Comparison of ENCODE assay signal across 14 cellular contexts in genomic region chr22:40541300-40541699, GRCh38.
DNase-seq lines count a peak whose midpoint lies in the region; ATAC-seq and TF ChIP-seq lines count a peak whose summit lies in the region.
"Had no signal": no experiment of that assay in that cellular context is flagged by ENCODE, and none has a peak within 500 bp of the region (broad histone marks: within the 10 kb centered on the region; RNA-seq: fewer than 3 reads in every experiment).

No MANE protein-coding gene starts in this region.

- intact Hi-C loops in prostate gland (cut with DNase I) = no loop called here

- H3K4me1 Mint-ChIP-seq in activated T-helper 17 cell treated with anti-CD3 and anti-CD28 coated beads, Interleukin-2, amount 50 U/mL, for 72 hours = peaks cover 22% of the 10 kb centered on the region

- no peak for TF ChIP-seq POLR2A in prostate gland (IDR thresholded peaks at IDR 0.05)

- no peak overlapping the region for H3K4me3 Mint-ChIP-seq in activated T-helper 17 cell treated with anti-CD3 and anti-CD28 coated beads, Interleukin-2, amount 50 U/mL, for 72 hours

- H3K4me1 ChIP-seq in prostate gland (replicated peaks) = no peaks in the 10 kb centered on the region
- H3K4me1 ChIP-seq: parathyroid adenoma had no signal

- TF ChIP-seq CTCF in prostate gland (IDR thresholded peaks at IDR 0.05) = no peak

- H3K27ac ChIP-seq in prostate gland = no peak overlapping the region
- H3K27ac ChIP-seq: parathyroid adenoma had no signal

- H3K27me3 ChIP-seq in prostate gland (replicated peaks; ENCODE audit: insufficient read depth) = no peaks in the 10 kb centered on the region

- no peaks in the 10 kb centered on the region for H3K9me3 Mint-ChIP-seq in activated naive CD4-positive, alpha-beta T cell treated with anti-CD3 and anti-CD28 coated beads, Interleukin-2, amount 50 U/mL, for 72 hours
- H3K9me3 Mint-ChIP-seq in activated T-helper 17 cell treated with anti-CD3 and anti-CD28 coated beads, Interleukin-2, amount 50 U/mL, for 72 hours = no peaks in the 10 kb centered on the region

- 67% methylated on average over 2 of the region's 2 CpGs for whole genome bisulfite sequencing in prostate gland

- no peak overlapping the region for H3K4me3 ChIP-seq in prostate gland

- peak overlapping the region in 1 of 2 donors; percentile 66 for H3K27ac Mint-ChIP-seq in activated naive CD4-positive, alpha-beta T cell treated with anti-CD3 and anti-CD28 coated beads, Interleukin-2, amount 50 U/mL, for 72 hours
- peak overlapping the region; percentile 32 for H3K27ac Mint-ChIP-seq in activated T-helper 17 cell treated with anti-CD3 and anti-CD28 coated beads, Interleukin-2, amount 50 U/mL, for 72 hours

- no peaks in the 10 kb centered on the region for H3K27me3 Mint-ChIP-seq in activated T-helper 17 cell treated with anti-CD3 and anti-CD28 coated beads, Interleukin-2, amount 50 U/mL, for 72 hours

- POLR2A ChIA-PET in HEK293T (lab: Yijun Ruan, JAX) = interaction anchor here (1.8 kb wide), 1 partner anchor 110 kb away, joined by 6 read pairs; no protein-coding TSS in a partner anchor

- no peaks in the 10 kb centered on the region for H3K36me3 ChIP-seq in prostate gland

- ATAC-seq in activated naive CD4-positive, alpha-beta T cell treated with anti-CD3 and anti-CD28 coated beads, Interleukin-2, amount 50 U/mL, for 72 hours = peak; percentile 84 to 99
- peak; percentile 99 for ATAC-seq in activated T-helper 17 cell treated with anti-CD3 and anti-CD28 coated beads, Interleukin-2, amount 50 U/mL, for 72 hours (replicated peaks)
- peak; percentile 99 for ATAC-seq in stimulated activated naive CD8-positive, alpha-beta T cell treated with anti-CD3 and anti-CD28 coated beads, Interleukin-15, Interleukin-2, amounts not matched to agents 100 U/mL and 50 U/mL, for 24 hours

- CTCF ChIA-PET in HEK293T (lab: Yijun Ruan, JAX) = no interaction called here

- peaks cover 0 to 6% of the 10 kb centered on the region in 2 donors for H3K36me3 Mint-ChIP-seq in activated naive CD4-positive, alpha-beta T cell treated with anti-CD3 and anti-CD28 coated beads, Interleukin-2, amount 50 U/mL, for 72 hours
- H3K36me3 Mint-ChIP-seq in activated T-helper 17 cell treated with anti-CD3 and anti-CD28 coated beads, Interleukin-2, amount 50 U/mL, for 72 hours (ENCODE audit: low read depth) = peaks cover 7% of the 10 kb centered on the region

- H3K9me3 ChIP-seq in prostate gland = no peaks in the 10 kb centered on the region

- DNase-seq in activated naive CD4-positive, alpha-beta T cell treated with anti-CD3 and anti-CD28 coated beads, Interleukin-2, amount 50 U/mL, for 72 hours (ENCODE audit: low spot score in 2 of 2) = no peak
- no peak for DNase-seq in activated naive CD4-positive, alpha-beta T cell treated with Interleukin-2 at 50 U/mL for 16 hours
- DNase-seq in HEK293T (ENCODE audit: extremely low spot score) (peak; percentile 12), prostate gland (ENCODE audit: low spot score) (no peak), NCI-H446 treated with DMSO at 0.1 percent for 48 hours (lab: John Stamatoyannopoulos, UW) (no peak)
- no peak for DNase-seq in stimulated activated naive CD8-positive, alpha-beta T cell treated with anti-CD3 and anti-CD28 coated beads, Interleukin-15, Interleukin-2, amounts not matched to agents 100 U/mL and 50 U/mL, for 24 hours
- no peak for DNase-seq in central memory CD4-positive, alpha-beta T cell
- DNase-seq: COR-L47; H7; MV-4-11; RPMI8226; stimulated activated CD4-positive, alpha-beta T cell treated with anti-CD3 and anti-CD28 coated beads, Interleukin-4, amount 100 ng/mL, for 4 hours had no signal

TF ChIP-seq in HEK293T, 16 proteins besides CTCF, POLR2A, EP300 and RAD21:
- TF ChIP-seq BHLHE40 (IDR thresholded peaks at IDR 0.05; ENCODE audit: borderline replicate concordance) (no peak), FOXM1 (IDR thresholded peaks at IDR 0.05; ENCODE audit: borderline replicate concordance) (no peak), SUZ12 (IDR thresholded peaks at IDR 0.05) (no peak), ZNF384 (IDR thresholded peaks at IDR 0.05) (no peak), ELF4 (IDR thresholded peaks at IDR 0.05) (no peak), FOXA1 (IDR thresholded peaks at IDR 0.05) (no peak), SP1 (IDR thresholded peaks at IDR 0.05) (no peak), TARDBP (IDR thresholded peaks at IDR 0.05) (no peak), ARNT (IDR thresholded peaks at IDR 0.05) (no peak), L3MBTL2 (conservative IDR thresholded peaks at IDR 0.05) (no peak), HDGF (IDR thresholded peaks at IDR 0.05; ENCODE audit: borderline replicate concordance) (no peak), FOXK2 (IDR thresholded peaks at IDR 0.05) (no peak), LEF1 (IDR thresholded peaks at IDR 0.05; ENCODE audit: borderline replicate concordance) (no peak)
TF ChIP-seq in HEK293T: peak in this region for 0.
